Comparison of ENCODE assay signal across 17 cellular contexts in genomic region chr9:134063876-134064450, GRCh38.
"Had no signal": no experiment of that assay in that cellular context is flagged by ENCODE, and none has a peak within 500 bp of the region (broad histone marks: within the 10 kb centered on the region; RNA-seq: fewer than 3 reads in every experiment).

No MANE protein-coding gene starts in this region.

- DNase-seq: activated CD4-positive, alpha-beta memory T cell treated with anti-CD3 and anti-CD28 coated beads, Interleukin-2, amount 10 ng/mL, durations not matched to agents 7 days and 5 days; activated effector memory CD4-positive, alpha-beta T cell treated with Interleukin-2 at 50 U/mL for 16 hours; activated naive CD8-positive, alpha-beta T cell treated with anti-CD3 and anti-CD28 coated beads, Interleukin-2, amount 10 ng/mL, durations not matched to agents 7 days and 5 days; activated T-cell treated with anti-CD3 and anti-CD28 coated beads, Interleukin-2, amount 50 U/mL, for 24 hours; central memory CD4-positive, alpha-beta T cell; effector memory CD8-positive, alpha-beta T cell; foreskin melanocyte; immature natural killer cell; left cardiac atrium; stimulated activated CD4-positive, alpha-beta T cell treated with anti-CD3 and anti-CD28 coated beads, Interleukin-1b, Interleukin-23, amount 100 ng/mL, for 48 hours had no signal

- H3K27ac ChIP-seq: epithelial cell of prostate, heart left ventricle, lower lobe of right lung, pancreas, vagina had no signal

- H3K9me3 ChIP-seq: heart left ventricle, lower lobe of right lung, pancreas, vagina had no signal

- H3K36me3 ChIP-seq: heart left ventricle, lower lobe of right lung, pancreas, vagina had no signal

- ATAC-seq: effector memory CD8-positive, alpha-beta T cell; heart left ventricle; left cardiac atrium; lower lobe of right lung; pancreas had no signal

- H3K4me3 ChIP-seq: heart left ventricle, lower lobe of right lung, pancreas, vagina had no signal

- H3K27me3 ChIP-seq: heart left ventricle, pancreas, vagina had no signal

- H3K36me3 Mint-ChIP-seq: activated naive CD8-positive, alpha-beta T cell treated with anti-CD3 and anti-CD28 coated beads, Interleukin-2, amount 10 ng/mL, durations not matched to agents 7 days and 5 days; brain; immature natural killer cell had no signal

- H3K27ac Mint-ChIP-seq: activated CD4-positive, alpha-beta memory T cell treated with anti-CD3 and anti-CD28 coated beads, Interleukin-2, amount 10 ng/mL, durations not matched to agents 7 days and 5 days; activated naive CD8-positive, alpha-beta T cell treated with anti-CD3 and anti-CD28 coated beads, Interleukin-2, amount 10 ng/mL, durations not matched to agents 7 days and 5 days; activated T-cell treated with anti-CD3 and anti-CD28 coated beads, Interleukin-2, amount 50 U/mL, for 24 hours; effector memory CD8-positive, alpha-beta T cell had no signal

- H3K9me3 Mint-ChIP-seq: activated CD4-positive, alpha-beta memory T cell treated with anti-CD3 and anti-CD28 coated beads, Interleukin-2, amount 10 ng/mL, durations not matched to agents 7 days and 5 days; activated naive CD8-positive, alpha-beta T cell treated with anti-CD3 and anti-CD28 coated beads, Interleukin-2, amount 10 ng/mL, durations not matched to agents 7 days and 5 days; activated T-cell treated with anti-CD3 and anti-CD28 coated beads, Interleukin-2, amount 50 U/mL, for 24 hours; effector memory CD8-positive, alpha-beta T cell; immature natural killer cell; mesothelial cell of epicardium had no signal

- H3K4me3 Mint-ChIP-seq: activated CD4-positive, alpha-beta memory T cell treated with anti-CD3 and anti-CD28 coated beads, Interleukin-2, amount 10 ng/mL, durations not matched to agents 7 days and 5 days; activated T-cell treated with anti-CD3 and anti-CD28 coated beads, Interleukin-2, amount 50 U/mL, for 24 hours had no signal

- H3K27me3 Mint-ChIP-seq: activated naive CD8-positive, alpha-beta T cell treated with anti-CD3 and anti-CD28 coated beads, Interleukin-2, amount 10 ng/mL, durations not matched to agents 7 days and 5 days; activated T-cell treated with anti-CD3 and anti-CD28 coated beads, Interleukin-2, amount 50 U/mL, for 24 hours; effector memory CD8-positive, alpha-beta T cell had no signal
